ENCODE assay signal across 12 cellular contexts in the genomic region with DNA sequence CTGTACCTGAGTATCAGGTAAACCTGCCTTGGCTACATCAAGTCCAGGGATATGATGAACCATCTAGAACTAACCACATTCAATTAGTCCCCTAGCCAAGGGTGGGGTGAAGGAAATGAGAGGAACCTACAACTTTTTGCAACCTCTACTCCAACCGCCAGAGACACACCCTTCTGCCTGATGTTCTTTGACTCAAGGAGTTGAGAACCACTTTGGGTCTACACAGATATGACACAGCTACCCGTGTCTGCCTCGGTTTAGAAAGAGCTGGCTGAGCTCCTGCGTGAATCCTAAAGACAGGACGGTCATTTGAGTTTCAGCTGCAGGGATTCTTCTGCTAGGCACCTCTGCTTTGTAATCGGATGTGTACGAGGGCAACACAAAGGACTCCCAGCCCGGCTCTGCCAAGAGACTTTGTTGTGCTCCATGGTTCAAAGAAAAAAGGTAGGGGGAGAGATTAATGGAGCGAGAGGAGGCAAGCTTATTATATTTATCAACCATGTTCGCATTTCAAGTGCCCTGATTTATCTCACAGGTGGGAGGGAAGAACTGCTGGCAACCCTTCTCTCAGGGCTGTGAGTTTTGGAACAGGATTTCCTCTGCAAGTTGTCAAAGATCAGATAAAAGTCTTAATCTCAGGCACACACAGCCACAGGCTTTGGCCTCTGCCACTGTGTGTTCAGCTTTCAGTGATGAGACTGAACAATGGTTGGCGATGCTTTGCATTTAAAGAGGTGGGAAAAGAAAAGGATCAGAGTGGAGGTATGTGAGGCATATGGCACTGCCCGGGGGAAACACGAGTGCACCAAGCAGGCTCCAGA. TPM values are rescaled to one million over a fixed set of nuclear protein-coding genes. Genes with fewer than 3 reads are reported as not detected.
DNase-seq lines count a peak whose midpoint lies in the region; ATAC-seq and TF ChIP-seq lines count a peak whose summit lies in the region.
"Had no signal": no experiment of that assay in that cellular context is flagged by ENCODE, and none has a peak within 500 bp of the region (broad histone marks: within the 10 kb centered on the region; RNA-seq: fewer than 3 reads in every experiment).

No MANE protein-coding gene starts in this region.

- H3K27me3 ChIP-seq in OCI-LY1 (ENCODE audit: insufficient read depth, low read length) (no peaks in the 10 kb centered on the region), skeletal muscle tissue (ENCODE audit: control insufficient read depth in 3 of 3, insufficient read depth in 3 of 3, low read length in 3 of 3) (peaks cover 0 to 5% (median 0%) of the 10 kb centered on the region in 3 donors)

- H3K27ac ChIP-seq in OCI-LY1 (ENCODE audit: low read depth, low read length, poor library complexity, severe bottlenecking) (peak overlapping the region; percentile 99), skeletal muscle tissue (ENCODE audit: low read depth, low read length) (peak overlapping the region; percentile 15)
- H3K27ac ChIP-seq: foreskin keratinocyte had no signal

- no peak for DNase-seq in activated T-cell treated with anti-CD3 and anti-CD28 coated beads, Interleukin-2, amount 50 U/mL, for 4 hours
- no peak for DNase-seq in activated T-cell treated with anti-CD3 and anti-CD28 coated beads, Interleukin-2, amount 50 U/mL, for 48 hours
- peak; percentile 76 to 86 for DNase-seq in dermis microvascular lymphatic vessel endothelial cell (ENCODE audit: low read depth in 2 of 2)
- no peak for DNase-seq in progenitor cell of endocrine pancreas (ENCODE audit: low spot score, unreplicated experiment)
- DNase-seq in DMS79 treated with DMSO at 0.1 percent for 48 hours (lab: John Stamatoyannopoulos, UW), result no peak
- DNase-seq: foreskin keratinocyte, Kasumi-1, NCI-H446 treated with DMSO at 0.1 percent for 48 hours, SW 1271 had no signal

- H3K36me3 Mint-ChIP-seq in activated T-cell treated with anti-CD3 and anti-CD28 coated beads, Interleukin-2, amount 50 U/mL, for 4 hours (ENCODE audit: insufficient read depth), result peaks cover 5% of the 10 kb centered on the region
- no peaks in the 10 kb centered on the region for H3K36me3 Mint-ChIP-seq in progenitor cell of endocrine pancreas (ENCODE audit: insufficient read depth)

- no peaks in the 10 kb centered on the region; the same call in 1 of the 2 replicates for H3F3A ChIP-seq in OCI-LY1 (ENCODE audit: insufficient read depth, low read length)

- H3K36me3 ChIP-seq in OCI-LY1 (ENCODE audit: insufficient read depth, low read length) (no peaks in the 10 kb centered on the region), skeletal muscle tissue (ENCODE audit: control insufficient read depth in 3 of 3, insufficient read depth in 3 of 3, low read length in 3 of 3) (no peaks in the 10 kb centered on the region)

- no peaks in the 10 kb centered on the region for H4K20me1 ChIP-seq in OCI-LY1 (ENCODE audit: insufficient read depth, low read length)

- H3K4me1 Mint-ChIP-seq in activated T-cell treated with anti-CD3 and anti-CD28 coated beads, Interleukin-2, amount 50 U/mL, for 4 hours (ENCODE audit: low read depth), result peaks cover 99% of the 10 kb centered on the region
- H3K4me1 Mint-ChIP-seq in progenitor cell of endocrine pancreas (ENCODE audit: low read depth), result peaks cover 3% of the 10 kb centered on the region

- H3K4me3 Mint-ChIP-seq in activated T-cell treated with anti-CD3 and anti-CD28 coated beads, Interleukin-2, amount 50 U/mL, for 4 hours, result peak overlapping the region; percentile 55
- H3K4me3 Mint-ChIP-seq in progenitor cell of endocrine pancreas (ENCODE audit: low read depth), result no peak overlapping the region

- no peaks in the 10 kb centered on the region for H3K79me2 ChIP-seq in OCI-LY1 (ENCODE audit: insufficient read depth, low read length)

- H3K4me3 ChIP-seq in OCI-LY1 (ENCODE audit: low read depth, low read length, poor library complexity, severe bottlenecking) (no peak overlapping the region), skeletal muscle tissue (ENCODE audit: low read length in 3 of 3) (no peak overlapping the region)

- H3K27me3 Mint-ChIP-seq in activated T-cell treated with anti-CD3 and anti-CD28 coated beads, Interleukin-2, amount 50 U/mL, for 4 hours (ENCODE audit: low read depth), result no peaks in the 10 kb centered on the region
- peaks cover 66% of the 10 kb centered on the region for H3K27me3 Mint-ChIP-seq in progenitor cell of endocrine pancreas

- H3K9me3 Mint-ChIP-seq in activated T-cell treated with anti-CD3 and anti-CD28 coated beads, Interleukin-2, amount 50 U/mL, for 4 hours, result no peaks in the 10 kb centered on the region
- no peaks in the 10 kb centered on the region for H3K9me3 Mint-ChIP-seq in progenitor cell of endocrine pancreas (ENCODE audit: low read depth)

- peak overlapping the region; percentile 78 for H3K4me2 ChIP-seq in OCI-LY1 (ENCODE audit: low read length)

- ATAC-seq in activated T-cell treated with anti-CD3 and anti-CD28 coated beads, Interleukin-2, amount 50 U/mL, for 4 hours, result peak; percentile 23 to 28
- no peak for ATAC-seq in GM19035 (IDR thresholded peaks at IDR 0.05; ENCODE audit: unreplicated experiment)
- ATAC-seq: foreskin keratinocyte had no signal

- H3K9me3 ChIP-seq in OCI-LY1 (ENCODE audit: low read length) (no peaks in the 10 kb centered on the region), skeletal muscle tissue (ENCODE audit: control insufficient read depth in 3 of 3, low read length in 3 of 3) (no peaks in the 10 kb centered on the region)

- H3K27ac Mint-ChIP-seq in progenitor cell of endocrine pancreas, result no peak overlapping the region

- H3K9me2 ChIP-seq in OCI-LY1 (ENCODE audit: low read depth, low read length), result no peaks in the 10 kb centered on the region

- H3K4me1 ChIP-seq in OCI-LY1 (ENCODE audit: insufficient read depth, low read length, severe bottlenecking) (peaks cover 100% of the 10 kb centered on the region), skeletal muscle tissue (ENCODE audit: control insufficient read depth in 3 of 3, insufficient read depth in 3 of 3, low read length in 3 of 3) (peaks cover 32 to 48% (median 47%) of the 10 kb centered on the region in 3 donors)
- H3K4me1 ChIP-seq: foreskin keratinocyte had no signal

- H2AFZ ChIP-seq in OCI-LY1 (ENCODE audit: low read length), result no peak overlapping the region

- H3K9ac ChIP-seq in OCI-LY1 (ENCODE audit: low read length) (peak overlapping the region; percentile 38; the same call in 1 of the 2 replicates), skeletal muscle tissue (ENCODE audit: low read depth in 1 of 3, low read length in 3 of 3) (no peak overlapping the region)

- TF ChIP-seq CTCF in OCI-LY1 (IDR thresholded peaks at IDR 0.05; ENCODE audit: low read length) (no peak), progenitor cell of endocrine pancreas (IDR thresholded peaks at IDR 0.05; ENCODE audit: unreplicated experiment) (no peak)

RNA-seq across cellular contexts. Expression of a gene that starts 35.1 kb away (rescaled TPM):
- total RNA-seq in activated T-cell treated with anti-CD3 and anti-CD28 coated beads, Interleukin-2, amount 50 U/mL, for 4 hours, result 10 to 100 TPM; 18.1 to 22.7 (median 21.7) TPM
- total RNA-seq in dermis microvascular lymphatic vessel endothelial cell (97.7 and 109 TPM in 2 replicates), skeletal muscle tissue (9.4 TPM), progenitor cell of endocrine pancreas (0.22 TPM in 1 of 2 replicates, not detected in the other)

Comparison
In these comparisons a context has a peak if more than half of its experiments do, and no peak if none do; other contexts are left out.
1. DNase-seq: peak in dermis microvascular lymphatic vessel endothelial cell (2 of 2); none in activated T-cell treated with anti-CD3 and anti-CD28 coated beads, Interleukin-2, amount 50 U/mL, for 4 hours (single experiment), activated T-cell treated with anti-CD3 and anti-CD28 coated beads, Interleukin-2, amount 50 U/mL, for 48 hours (0 of 2), progenitor cell of endocrine pancreas (single experiment) and DMS79 treated with DMSO at 0.1 percent for 48 hours (single experiment).